29 cellular contexts compared by ENCODE assay signal in genomic region chrX:122246937-122247336, GRCh38.
"Had no signal": no experiment of that assay in that cellular context is flagged by ENCODE, and none has a peak within 500 bp of the region (broad histone marks: within the 10 kb centered on the region; RNA-seq: fewer than 3 reads in every experiment).

No MANE protein-coding gene starts in this region.

- H3K27ac ChIP-seq: colonic mucosa, coronary artery, dorsolateral prefrontal cortex, epithelial cell of prostate, esophagus muscularis mucosa, esophagus squamous epithelium, foreskin keratinocyte, gastrocnemius medialis, gastroesophageal sphincter, heart left ventricle, heart right ventricle, hepatocyte had no signal

- FAIRE-seq: endometrium, endothelial cell of umbilical vein, frontal cortex had no signal

- H3K36me3 ChIP-seq: colonic mucosa, esophagus muscularis mucosa, esophagus squamous epithelium, gastrocnemius medialis, gastroesophageal sphincter, heart left ventricle, heart right ventricle had no signal

- H3K9me3 Mint-ChIP-seq: dendritic cell treated with granulocyte-macrophage colony-stimulating factor and Interleukin-4, amounts not matched to agents 40 ng/mL and 50 ng/mL, for 4 days; effector memory CD8-positive, alpha-beta T cell; endodermal cell had no signal

- H3K27me3 ChIP-seq: colonic mucosa, esophagus muscularis mucosa, esophagus squamous epithelium, foreskin keratinocyte, gastrocnemius medialis, gastroesophageal sphincter, heart left ventricle, heart right ventricle, hepatocyte had no signal

- H3K4me3 ChIP-seq: colonic mucosa, coronary artery, dorsolateral prefrontal cortex, esophagus muscularis mucosa, esophagus squamous epithelium, gastrocnemius medialis, gastroesophageal sphincter, heart left ventricle, heart right ventricle, hepatocyte had no signal

- H3K4me3 Mint-ChIP-seq: dendritic cell treated with granulocyte-macrophage colony-stimulating factor and Interleukin-4, amounts not matched to agents 40 ng/mL and 50 ng/mL, for 4 days; effector memory CD8-positive, alpha-beta T cell; endodermal cell had no signal

- H3K27me3 Mint-ChIP-seq: dendritic cell treated with granulocyte-macrophage colony-stimulating factor and Interleukin-4, amounts not matched to agents 40 ng/mL and 50 ng/mL, for 4 days; effector memory CD8-positive, alpha-beta T cell had no signal

- H3K4me1 ChIP-seq: colonic mucosa, esophagus muscularis mucosa, esophagus squamous epithelium, foreskin keratinocyte, gastrocnemius medialis, gastroesophageal sphincter, heart left ventricle, heart right ventricle had no signal

- H3K79me2 ChIP-seq: hepatocyte had no signal

- H3K4me2 ChIP-seq: hepatocyte had no signal

- DNase-seq: colonic mucosa; cortex of kidney; dermis blood vessel endothelial cell; dorsolateral prefrontal cortex; effector CD4-positive, alpha-beta T cell; effector CD8-positive, alpha-beta T cell; effector memory CD4-positive, alpha-beta T cell; effector memory CD8-positive, alpha-beta T cell; endodermal cell; erythroblast; esophagus squamous epithelium; foreskin fibroblast; foreskin keratinocyte; foreskin melanocyte; gastrocnemius medialis; glutamatergic neuron; head of caudate nucleus; heart left ventricle; heart right ventricle had no signal

- ATAC-seq: effector memory CD8-positive, alpha-beta T cell; esophagus mucosa; foreskin keratinocyte; gastrocnemius medialis; gastroesophageal sphincter; heart left ventricle; heart right ventricle had no signal

- H3K27ac Mint-ChIP-seq: dendritic cell treated with granulocyte-macrophage colony-stimulating factor and Interleukin-4, amounts not matched to agents 40 ng/mL and 50 ng/mL, for 4 days; effector memory CD8-positive, alpha-beta T cell; endodermal cell had no signal

- H3K9me3 ChIP-seq: colonic mucosa, esophagus muscularis mucosa, esophagus squamous epithelium, gastrocnemius medialis, gastroesophageal sphincter had no signal

- H2AFZ ChIP-seq: hepatocyte had no signal
